In genomic region chr7:30505174-30505697, GRCh38 we compare ENCODE assay signal across 8 cellular contexts. TPM values are rescaled to one million over a fixed set of nuclear protein-coding genes. Genes with fewer than 3 reads are reported as not detected.
DNase-seq lines count a peak whose midpoint lies in the region; ATAC-seq and TF ChIP-seq lines count a peak whose summit lies in the region.

No MANE protein-coding gene starts in this region.

- peak overlapping the region; percentile 80 for H3K4me3 Mint-ChIP-seq in activated CD8-positive, alpha-beta T cell treated with anti-CD3 and anti-CD28 coated beads for 36 hours

- peaks cover 41% of the 10 kb centered on the region for H3K4me1 Mint-ChIP-seq in activated CD8-positive, alpha-beta T cell treated with anti-CD3 and anti-CD28 coated beads for 36 hours (ENCODE audit: low read depth)

- peak overlapping the region; percentile 95 for H3K4me3 ChIP-seq in iPS-18c (ENCODE audit: insufficient read depth, low read depth, low read length)

- DNase-seq in CD1c-positive myeloid dendritic cell (ENCODE audit: extremely low spot score) (peak; percentile 16), substantia nigra (lab: John Stamatoyannopoulos, UW) (peak in 3 of 49 donors; percentile 39 to 67 (median 55)), SW480 (ENCODE audit: low spot score) (no peak), germinal center (ENCODE audit: low spot score) (no peak)
- DNase-seq in activated CD8-positive, alpha-beta T cell treated with anti-CD3 and anti-CD28 coated beads for 36 hours: no peak

- POLR2A ChIA-PET in activated CD8-positive, alpha-beta T cell treated with anti-CD3 and anti-CD28 coated beads for 36 hours (lab: Charles Lee): interaction anchor here (0.6 to 1.7 kb wide), 4 partner anchors 11 to 59 kb away, joined by 3 read pairs; partner anchors contain the start of gene NOD1

- peaks cover 3% of the 10 kb centered on the region for H3K9me3 ChIP-seq in iPS-18c (ENCODE audit: control insufficient read depth, insufficient read depth, low read length)

- H3K27ac ChIP-seq in substantia nigra (ENCODE audit: low read depth, low read length, poor library complexity, severe bottlenecking): peak overlapping the region; percentile 85

- ATAC-seq in HG02642 (IDR thresholded peaks at IDR 0.05; ENCODE audit: poor library complexity, unreplicated experiment): peak; percentile 25
- ATAC-seq in activated CD8-positive, alpha-beta T cell treated with anti-CD3 and anti-CD28 coated beads for 36 hours: peak; percentile 19
- no peak for ATAC-seq in GM19351 (IDR thresholded peaks at IDR 0.05; ENCODE audit: unreplicated experiment)

- no peaks in the 10 kb centered on the region for H3K9me3 Mint-ChIP-seq in activated CD8-positive, alpha-beta T cell treated with anti-CD3 and anti-CD28 coated beads for 36 hours

- H3K27ac Mint-ChIP-seq in activated CD8-positive, alpha-beta T cell treated with anti-CD3 and anti-CD28 coated beads for 36 hours: peak overlapping the region; percentile 89

- CTCF ChIA-PET in activated CD8-positive, alpha-beta T cell treated with anti-CD3 and anti-CD28 coated beads for 36 hours (lab: Charles Lee): interaction anchor here (1.0 to 1.4 kb wide), 5 partner anchors 11 to 228 kb away, joined by 3 to 4 read pairs (median 3); no protein-coding TSS in a partner anchor

- TF ChIP-seq CTCF in activated CD8-positive, alpha-beta T cell treated with anti-CD3 and anti-CD28 coated beads for 36 hours (IDR thresholded peaks at IDR 0.05): no peak

- H3K27me3 Mint-ChIP-seq in activated CD8-positive, alpha-beta T cell treated with anti-CD3 and anti-CD28 coated beads for 36 hours: no peaks in the 10 kb centered on the region

- intact Hi-C loops in activated CD8-positive, alpha-beta T cell treated with anti-CD3 and anti-CD28 coated beads for 36 hours (cut with micrococcal nuclease): loop anchor here (2.0 to 10.0 kb wide), 2 partner anchors 26 to 230 kb away; partner anchors contain the start of gene NOD1

- peaks cover 29% of the 10 kb centered on the region for H3K36me3 Mint-ChIP-seq in activated CD8-positive, alpha-beta T cell treated with anti-CD3 and anti-CD28 coated beads for 36 hours (ENCODE audit: low read depth)

RNA-seq across cellular contexts. Expression of gene GGCT, which starts 0.6 kb away (rescaled TPM):
- total RNA-seq in activated CD8-positive, alpha-beta T cell treated with anti-CD3 and anti-CD28 coated beads for 36 hours: 10 to 100 TPM; 78.6 to 78.7 TPM

RNA-seq across cellular contexts. Expression of gene NOD1, which starts 26.7 kb away (rescaled TPM):
- total RNA-seq in activated CD8-positive, alpha-beta T cell treated with anti-CD3 and anti-CD28 coated beads for 36 hours: 10 to 100 TPM; 11.5 to 12.5 TPM
